ENCODE assay signal across 17 cellular contexts in the genomic region with DNA sequence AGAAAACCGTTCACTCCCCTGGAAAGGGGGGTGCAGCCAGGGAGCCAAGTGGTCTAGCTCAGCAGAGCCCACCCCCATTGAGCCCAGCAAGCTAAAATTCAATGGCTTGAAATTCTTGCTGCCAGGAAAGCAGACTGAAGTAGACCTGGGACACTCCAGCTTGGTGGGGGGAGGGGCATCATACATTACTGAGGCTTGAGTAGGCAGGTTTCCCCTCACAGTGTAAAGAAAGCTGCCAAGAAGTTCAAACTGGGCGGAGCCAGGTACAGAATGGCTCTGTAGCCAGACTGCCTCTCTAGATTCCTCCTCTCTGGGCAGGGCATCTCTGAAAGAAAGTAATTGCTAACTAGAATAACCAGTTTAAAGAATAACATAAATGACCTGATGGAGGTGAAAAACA.
DNase-seq lines count a peak whose midpoint lies in the region; ATAC-seq, FAIRE-seq and TF ChIP-seq lines count a peak whose summit lies in the region.
"Had no signal": no experiment of that assay in that cellular context is flagged by ENCODE, and none has a peak within 500 bp of the region (broad histone marks: within the 10 kb centered on the region; RNA-seq: fewer than 3 reads in every experiment).

No MANE protein-coding gene starts in this region.

- no peak overlapping the region for H3K9ac ChIP-seq in kidney (ENCODE audit: low read length in 2 of 2)

- peaks cover 15% of the 10 kb centered on the region for H3K9me3 Mint-ChIP-seq in WTC11

- intact Hi-C loops in kidney (cut with DNase I): no loop called here

- no peak overlapping the region for H3K4me3 ChIP-seq in kidney (ENCODE audit: low read length in 2 of 2)

- H3K4me1 Mint-ChIP-seq in WTC11: peaks cover 17% of the 10 kb centered on the region
- H3K4me1 Mint-ChIP-seq: CD4-positive, CD25-positive, alpha-beta regulatory T cell had no signal

- no peaks in the 10 kb centered on the region for H3K36me3 ChIP-seq in kidney (ENCODE audit: control insufficient read depth in 1 of 2, insufficient read depth in 2 of 2, low read length in 2 of 2)

- TF ChIP-seq CTCF in WTC11 (IDR thresholded peaks at IDR 0.05) (no peak), kidney (IDR thresholded peaks at IDR 0.05; ENCODE audit: borderline replicate concordance, extremely low read depth, insufficient read depth) (no peak)

- no peak overlapping the region for H3K4me3 Mint-ChIP-seq in WTC11
- H3K4me3 Mint-ChIP-seq: CD4-positive, CD25-positive, alpha-beta regulatory T cell had no signal

- H3K9me3 ChIP-seq in kidney (ENCODE audit: control insufficient read depth in 1 of 2, low read length in 2 of 2): no peaks in the 10 kb centered on the region

- peaks cover 13% of the 10 kb centered on the region for H3K36me3 Mint-ChIP-seq in WTC11
- H3K36me3 Mint-ChIP-seq: CD4-positive, CD25-positive, alpha-beta regulatory T cell had no signal

- H3K27me3 Mint-ChIP-seq in WTC11 (ENCODE audit: low read depth): peaks cover 11% of the 10 kb centered on the region
- H3K27me3 Mint-ChIP-seq: CD4-positive, CD25-positive, alpha-beta regulatory T cell had no signal

- 0 out of 2 replicates have a peak, but pooled peaks have one; percentile 26 for ATAC-seq in WTC11
- ATAC-seq in HG03139 (IDR thresholded peaks at IDR 0.05; ENCODE audit: unreplicated experiment): no peak

- H3K27ac ChIP-seq in kidney (ENCODE audit: low read depth in 2 of 2, low read length in 2 of 2): no peak overlapping the region

- CTCF ChIA-PET in WTC11 (lab: Charles Lee): no interaction called here

- POLR2A ChIA-PET in WTC11 (lab: Charles Lee): no interaction called here

- H3K27ac Mint-ChIP-seq in WTC11: no peak overlapping the region
- H3K27ac Mint-ChIP-seq: CD4-positive, CD25-positive, alpha-beta regulatory T cell had no signal

- peak; percentile 60 for DNase-seq in ELF-1 (ENCODE audit: low read depth, low spot score)
- no peak for DNase-seq in WTC11 (ENCODE audit: low spot score)
- peak; percentile 64 for DNase-seq in kidney
- peak; percentile 87 for DNase-seq in renal cortical epithelial cell (ENCODE audit: low read depth)
- no peak for DNase-seq in NCI-H510A (lab: John Stamatoyannopoulos, UW)
- no peak for DNase-seq in NCI-H1694 (lab: John Stamatoyannopoulos, UW)
- no peak for DNase-seq in occipital lobe (lab: John Stamatoyannopoulos, UW)
- DNase-seq: ACHN; CD4-positive, CD25-positive, alpha-beta regulatory T cell; GOT3; NCI-H1092; NCI-H1694 treated with DMSO at 0.1 percent for 48 hours; NCI-H82; SHP77 treated with DMSO at 0.1 percent for 48 hours had no signal

- peak; percentile 89 for FAIRE-seq in kidney (lab: Jason Lieb, UNC)
- FAIRE-seq: D721Med, RCC 7860 had no signal

- H3K4me1 ChIP-seq in kidney (ENCODE audit: control insufficient read depth in 1 of 2, insufficient read depth in 1 of 2, low read depth in 1 of 2, low read length in 2 of 2): no peaks in the 10 kb centered on the region

TF ChIP-seq in WTC11, 78 proteins besides CTCF, POLR2A, EP300 and RAD21:
- TF ChIP-seq NR1H2 (CRISPR knock-in tag; IDR thresholded peaks at IDR 0.05) (no peak), ZNF396 (CRISPR knock-in tag; IDR thresholded peaks at IDR 0.05; ENCODE audit: borderline replicate concordance) (no peak), HMGA2 (CRISPR knock-in tag; IDR thresholded peaks at IDR 0.05) (no peak), FOXK1 (CRISPR knock-in tag; IDR thresholded peaks at IDR 0.05) (no peak), PRRX2 (CRISPR knock-in tag; IDR thresholded peaks at IDR 0.05) (no peak), JAZF1 (CRISPR knock-in tag; IDR thresholded peaks at IDR 0.05) (no peak), JUN (CRISPR knock-in tag; IDR thresholded peaks at IDR 0.05) (no peak), KAT7 (CRISPR knock-in tag; IDR thresholded peaks at IDR 0.05; ENCODE audit: borderline replicate concordance) (no peak)
- TF ChIP-seq, protein P1, sequence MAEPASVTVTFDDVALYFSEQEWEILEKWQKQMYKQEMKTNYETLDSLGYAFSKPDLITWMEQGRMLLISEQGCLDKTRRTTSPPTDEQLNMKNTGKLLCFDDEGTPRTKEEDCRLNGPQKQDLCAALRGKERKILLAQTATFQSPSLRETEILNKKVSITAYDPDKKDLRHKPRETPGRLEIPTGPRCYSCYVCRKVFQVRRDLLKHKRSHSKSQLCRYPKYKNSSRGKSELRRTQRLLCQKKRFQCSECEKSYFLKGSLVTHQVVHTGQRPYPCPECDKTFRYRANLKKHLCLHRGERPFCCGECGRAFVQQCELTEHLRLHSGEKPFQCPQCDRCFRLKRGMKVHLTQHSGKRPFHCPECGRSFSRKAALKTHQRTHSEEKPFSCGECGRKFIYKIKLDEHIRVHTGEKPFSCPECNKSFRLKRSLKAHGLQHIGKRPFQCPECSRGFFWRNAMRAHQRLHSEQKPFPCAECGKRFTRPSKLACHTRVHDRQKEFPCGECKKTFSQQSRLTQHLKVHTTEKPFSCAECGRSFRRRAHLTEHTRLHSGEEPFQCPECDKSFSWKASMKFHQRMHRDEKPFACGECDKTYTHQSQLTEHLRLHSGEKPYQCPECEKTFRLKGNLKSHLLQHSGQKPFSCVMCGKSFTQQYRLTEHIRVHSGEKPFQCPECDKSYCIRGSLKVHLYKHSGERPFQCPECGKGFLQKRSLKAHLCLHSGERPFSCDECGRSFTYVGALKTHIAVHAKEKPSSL (CRISPR knock-in tag; conservative IDR thresholded peaks at IDR 0.05): no peak

Comparison
In these comparisons a context has a peak if more than half of its experiments do, and no peak if none do; other contexts are left out.
1. DNase-seq: peak in ELF-1 (single experiment), kidney (single experiment) and renal cortical epithelial cell (single experiment); none in WTC11 (single experiment), NCI-H510A (single experiment), NCI-H1694 (single experiment) and occipital lobe (single experiment).